ENCODE assay signal across 13 cellular contexts in the genomic region with DNA sequence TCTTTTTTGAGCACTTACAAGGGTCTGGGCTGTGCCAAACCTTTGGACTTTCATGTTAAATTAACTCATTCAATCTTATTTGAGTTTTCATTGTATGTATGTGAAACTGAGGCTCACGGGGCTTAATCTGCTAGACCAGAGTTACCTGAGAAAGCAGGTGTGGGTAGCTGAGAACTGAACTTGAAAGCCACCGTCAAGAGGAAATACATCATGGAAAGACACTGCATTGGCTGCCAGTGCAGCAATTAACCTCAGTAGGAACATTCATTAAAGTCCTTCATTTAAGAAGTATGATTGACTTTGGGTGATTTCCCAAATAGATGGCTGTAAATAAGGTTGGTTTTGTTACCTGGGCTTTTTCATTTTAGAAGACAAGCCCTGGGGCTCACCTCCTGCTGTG. TPM values are rescaled to one million over a fixed set of nuclear protein-coding genes. Genes with fewer than 3 reads are reported as not detected.
DNase-seq lines count a peak whose midpoint lies in the region; ATAC-seq, FAIRE-seq and TF ChIP-seq lines count a peak whose summit lies in the region.
"Had no signal": no experiment of that assay in that cellular context is flagged by ENCODE, and none has a peak within 500 bp of the region (broad histone marks: within the 10 kb centered on the region; RNA-seq: fewer than 3 reads in every experiment).

No MANE protein-coding gene starts in this region.

- ATAC-seq in GM21723 (IDR thresholded peaks at IDR 0.05; ENCODE audit: unreplicated experiment) (peak; percentile 15), HG02981 (IDR thresholded peaks at IDR 0.05; ENCODE audit: unreplicated experiment) (no peak)
- ATAC-seq in activated CD8-positive, alpha-beta T cell treated with anti-CD3 and anti-CD28 coated beads for 36 hours = no peak
- ATAC-seq in stimulated activated memory B cell treated with anti-CD40 and anti-IgM and Interleukin-4, amounts not matched to agents 10 μg/mL and 1 μg/mL and 100 μg/mL, for 72 hours = peak; percentile 61
- ATAC-seq: gastroesophageal sphincter had no signal

- no peaks in the 10 kb centered on the region for H3K27me3 Mint-ChIP-seq in activated naive CD4-positive, alpha-beta T cell treated with anti-CD3 and anti-CD28 coated beads for 36 hours (ENCODE audit: low read depth)
- no peaks in the 10 kb centered on the region for H3K27me3 Mint-ChIP-seq in activated naive CD4-positive, alpha-beta T cell treated with anti-CD3 and anti-CD28 coated beads, Interleukin-2, amount 10 ng/mL, durations not matched to agents 7 days and 5 days
- H3K27me3 Mint-ChIP-seq in activated CD8-positive, alpha-beta T cell treated with anti-CD3 and anti-CD28 coated beads for 36 hours = no peaks in the 10 kb centered on the region
- H3K27me3 Mint-ChIP-seq in stimulated activated memory B cell treated with anti-CD40 and anti-IgM and Interleukin-4, amounts not matched to agents 10 μg/mL and 1 μg/mL and 100 μg/mL, for 72 hours = no peaks in the 10 kb centered on the region

- CTCF ChIA-PET in activated naive CD4-positive, alpha-beta T cell treated with anti-CD3 and anti-CD28 coated beads for 36 hours (lab: Charles Lee) = interaction anchor here (0.9 to 3.5 kb wide), 8 partner anchors 12 to 194 kb away, joined by 3 to 13 read pairs (median 6); no protein-coding TSS in a partner anchor
- CTCF ChIA-PET in activated naive CD4-positive, alpha-beta T cell treated with anti-CD3 and anti-CD28 coated beads, Interleukin-2, amount 10 ng/mL, durations not matched to agents 7 days and 5 days (lab: Charles Lee) = interaction anchor here (0.9 to 2.0 kb wide), 4 partner anchors 28 to 195 kb away, joined by 4 to 6 read pairs (median 6); no protein-coding TSS in a partner anchor
- CTCF ChIA-PET in activated CD8-positive, alpha-beta T cell treated with anti-CD3 and anti-CD28 coated beads for 36 hours (lab: Charles Lee) = interaction anchor here (0.7 to 6.8 kb wide), 11 partner anchors 9 to 195 kb away, joined by 3 to 62 read pairs (median 7); no protein-coding TSS in a partner anchor

- peak overlapping the region; percentile 91 for H3K27ac Mint-ChIP-seq in activated naive CD4-positive, alpha-beta T cell treated with anti-CD3 and anti-CD28 coated beads for 36 hours
- no peak overlapping the region for H3K27ac Mint-ChIP-seq in activated naive CD4-positive, alpha-beta T cell treated with anti-CD3 and anti-CD28 coated beads, Interleukin-2, amount 10 ng/mL, durations not matched to agents 7 days and 5 days
- H3K27ac Mint-ChIP-seq in activated CD8-positive, alpha-beta T cell treated with anti-CD3 and anti-CD28 coated beads for 36 hours = peak overlapping the region; percentile 92
- H3K27ac Mint-ChIP-seq in stimulated activated memory B cell treated with anti-CD40 and anti-IgM and Interleukin-4, amounts not matched to agents 10 μg/mL and 1 μg/mL and 100 μg/mL, for 72 hours = peak overlapping the region; percentile 90

- DNase-seq in activated naive CD4-positive, alpha-beta T cell treated with anti-CD3 and anti-CD28 coated beads for 36 hours = no peak
- no peak for DNase-seq in activated naive CD4-positive, alpha-beta T cell treated with anti-CD3 and anti-CD28 coated beads, Interleukin-2, amount 10 ng/mL, durations not matched to agents 7 days and 5 days
- peak; percentile 28 for DNase-seq in activated CD8-positive, alpha-beta T cell treated with anti-CD3 and anti-CD28 coated beads for 36 hours
- no peak for DNase-seq in frontal cortex (ENCODE audit: low spot score in 2 of 2)
- no peak for DNase-seq in mesenteric fat pad (ENCODE audit: low spot score)
- DNase-seq: C1 segment of cervical spinal cord, retina had no signal

- TF ChIP-seq CTCF in activated CD8-positive, alpha-beta T cell treated with anti-CD3 and anti-CD28 coated beads for 36 hours (IDR thresholded peaks at IDR 0.05) = no peak

- POLR2A ChIA-PET in activated CD8-positive, alpha-beta T cell treated with anti-CD3 and anti-CD28 coated beads for 36 hours (lab: Charles Lee) = interaction anchor here (0.7 to 3.8 kb wide), 9 partner anchors 10 to 99 kb away, joined by 3 to 28 read pairs (median 5); no protein-coding TSS in a partner anchor

- H3K36me3 Mint-ChIP-seq in activated naive CD4-positive, alpha-beta T cell treated with anti-CD3 and anti-CD28 coated beads for 36 hours (ENCODE audit: low read depth) = no peaks in the 10 kb centered on the region
- H3K36me3 Mint-ChIP-seq in activated naive CD4-positive, alpha-beta T cell treated with anti-CD3 and anti-CD28 coated beads, Interleukin-2, amount 10 ng/mL, durations not matched to agents 7 days and 5 days = peaks cover 7% of the 10 kb centered on the region
- H3K36me3 Mint-ChIP-seq in activated CD8-positive, alpha-beta T cell treated with anti-CD3 and anti-CD28 coated beads for 36 hours (ENCODE audit: low read depth) = peaks cover 7% of the 10 kb centered on the region
- peaks cover 9% of the 10 kb centered on the region for H3K36me3 Mint-ChIP-seq in stimulated activated memory B cell treated with anti-CD40 and anti-IgM and Interleukin-4, amounts not matched to agents 10 μg/mL and 1 μg/mL and 100 μg/mL, for 72 hours

- peak overlapping the region; percentile 16 for H3K4me3 Mint-ChIP-seq in activated naive CD4-positive, alpha-beta T cell treated with anti-CD3 and anti-CD28 coated beads for 36 hours
- H3K4me3 Mint-ChIP-seq in activated naive CD4-positive, alpha-beta T cell treated with anti-CD3 and anti-CD28 coated beads, Interleukin-2, amount 10 ng/mL, durations not matched to agents 7 days and 5 days = no peak overlapping the region
- peak overlapping the region; percentile 46 for H3K4me3 Mint-ChIP-seq in activated CD8-positive, alpha-beta T cell treated with anti-CD3 and anti-CD28 coated beads for 36 hours
- no peak overlapping the region for H3K4me3 Mint-ChIP-seq in stimulated activated memory B cell treated with anti-CD40 and anti-IgM and Interleukin-4, amounts not matched to agents 10 μg/mL and 1 μg/mL and 100 μg/mL, for 72 hours

- intact Hi-C loops in activated naive CD4-positive, alpha-beta T cell treated with anti-CD3 and anti-CD28 coated beads for 36 hours (cut with micrococcal nuclease) = loop anchor here (5.0 kb wide), 1 partner anchor 450 kb away; no protein-coding TSS in a partner anchor
- intact Hi-C loops in activated CD8-positive, alpha-beta T cell treated with anti-CD3 and anti-CD28 coated beads for 36 hours (cut with micrococcal nuclease) = loop anchor here (5.0 kb wide), 3 partner anchors 35 to 65 kb away; a partner anchor contains a TSS

- peaks cover 3% of the 10 kb centered on the region for H3K9me3 Mint-ChIP-seq in activated naive CD4-positive, alpha-beta T cell treated with anti-CD3 and anti-CD28 coated beads for 36 hours
- H3K9me3 Mint-ChIP-seq in activated naive CD4-positive, alpha-beta T cell treated with anti-CD3 and anti-CD28 coated beads, Interleukin-2, amount 10 ng/mL, durations not matched to agents 7 days and 5 days = no peaks in the 10 kb centered on the region
- peaks cover 3% of the 10 kb centered on the region for H3K9me3 Mint-ChIP-seq in activated CD8-positive, alpha-beta T cell treated with anti-CD3 and anti-CD28 coated beads for 36 hours
- peaks cover 3% of the 10 kb centered on the region for H3K9me3 Mint-ChIP-seq in stimulated activated memory B cell treated with anti-CD40 and anti-IgM and Interleukin-4, amounts not matched to agents 10 μg/mL and 1 μg/mL and 100 μg/mL, for 72 hours

- H3K4me1 Mint-ChIP-seq in activated naive CD4-positive, alpha-beta T cell treated with anti-CD3 and anti-CD28 coated beads for 36 hours (ENCODE audit: low read depth) = peaks cover 53% of the 10 kb centered on the region
- H3K4me1 Mint-ChIP-seq in activated naive CD4-positive, alpha-beta T cell treated with anti-CD3 and anti-CD28 coated beads, Interleukin-2, amount 10 ng/mL, durations not matched to agents 7 days and 5 days = peaks cover 49% of the 10 kb centered on the region
- peaks cover 68% of the 10 kb centered on the region for H3K4me1 Mint-ChIP-seq in activated CD8-positive, alpha-beta T cell treated with anti-CD3 and anti-CD28 coated beads for 36 hours (ENCODE audit: low read depth)
- H3K4me1 Mint-ChIP-seq in stimulated activated memory B cell treated with anti-CD40 and anti-IgM and Interleukin-4, amounts not matched to agents 10 μg/mL and 1 μg/mL and 100 μg/mL, for 72 hours = peaks cover 78% of the 10 kb centered on the region

- FAIRE-seq in frontal cortex (lab: Jason Lieb, UNC) = no peak
- FAIRE-seq: astrocyte, islet of Langerhans had no signal

RNA-seq across cellular contexts. Expression of a gene that starts 36.6 kb away (rescaled TPM):
- 10 to 100 TPM; 11.6 to 13.0 TPM for total RNA-seq in activated naive CD4-positive, alpha-beta T cell treated with anti-CD3 and anti-CD28 coated beads for 36 hours
- total RNA-seq in activated CD8-positive, alpha-beta T cell treated with anti-CD3 and anti-CD28 coated beads for 36 hours = 10 to 100 TPM; 36.9 to 42.2 TPM
- total RNA-seq in frontal cortex (60.3 TPM), mesenteric fat pad (37.5 TPM)

Comparison
In these comparisons a context has a peak if more than half of its experiments do, and no peak if none do; other contexts are left out.
1. H3K4me3 Mint-ChIP-seq: peak in activated naive CD4-positive, alpha-beta T cell treated with anti-CD3 and anti-CD28 coated beads for 36 hours (single experiment) and activated CD8-positive, alpha-beta T cell treated with anti-CD3 and anti-CD28 coated beads for 36 hours (single experiment); none in activated naive CD4-positive, alpha-beta T cell treated with anti-CD3 and anti-CD28 coated beads, Interleukin-2, amount 10 ng/mL, durations not matched to agents 7 days and 5 days (single experiment) and stimulated activated memory B cell treated with anti-CD40 and anti-IgM and Interleukin-4, amounts not matched to agents 10 μg/mL and 1 μg/mL and 100 μg/mL, for 72 hours (single experiment).
2. ATAC-seq: peak in GM21723 (single experiment) and stimulated activated memory B cell treated with anti-CD40 and anti-IgM and Interleukin-4, amounts not matched to agents 10 μg/mL and 1 μg/mL and 100 μg/mL, for 72 hours (single experiment); none in activated CD8-positive, alpha-beta T cell treated with anti-CD3 and anti-CD28 coated beads for 36 hours (single experiment) and HG02981 (single experiment).